In the genomic region with DNA sequence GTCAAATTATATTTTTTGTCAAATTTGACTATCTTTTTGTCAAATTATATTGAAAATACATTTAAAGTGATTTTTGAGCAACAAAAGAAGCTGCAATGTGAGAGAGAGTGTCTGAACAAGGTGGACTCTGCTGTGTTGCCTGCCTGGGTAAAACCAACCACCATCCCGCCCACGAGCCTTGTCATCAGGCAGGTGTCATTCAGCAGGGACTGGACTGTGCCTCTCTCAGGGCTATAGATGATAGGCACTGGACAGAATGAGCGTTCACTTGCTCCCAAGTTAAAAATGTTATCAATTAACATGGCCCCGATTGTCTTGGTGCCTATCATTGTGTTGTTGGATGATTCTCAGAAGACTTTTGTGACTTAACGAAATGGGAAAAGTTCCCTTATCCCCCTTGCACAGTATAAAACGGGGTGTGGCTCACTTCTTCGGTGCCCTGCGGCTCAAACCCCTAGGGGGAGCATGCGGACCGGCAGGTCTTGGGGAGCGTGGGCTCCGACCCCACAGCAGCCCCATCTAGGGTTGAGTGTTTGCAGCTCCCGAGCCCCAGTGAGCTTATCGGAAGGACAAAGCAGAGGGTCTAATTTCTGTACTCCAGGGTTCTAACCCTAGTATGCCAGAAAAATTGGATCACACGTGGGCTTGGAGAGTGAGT, we compare ENCODE assay signal across 16 cellular contexts. TPM values are rescaled to one million over a fixed set of nuclear protein-coding genes. Genes with fewer than 3 reads are reported as not detected.
"Had no signal": no experiment of that assay in that cellular context is flagged by ENCODE, and none has a peak within 500 bp of the region (broad histone marks: within the 10 kb centered on the region; RNA-seq: fewer than 3 reads in every experiment).

No MANE protein-coding gene starts in this region.

- H3K4me3 ChIP-seq: body of pancreas, right atrium auricular region, smooth muscle cell, tibial artery, vagina had no signal

- H3K27ac ChIP-seq: body of pancreas, right atrium auricular region, tibial artery, vagina had no signal

- H3K9me3 ChIP-seq: body of pancreas, right atrium auricular region, tibial artery, vagina had no signal

- H3K36me3 ChIP-seq: right atrium auricular region, tibial artery, vagina had no signal

- H3K27me3 ChIP-seq: body of pancreas, right atrium auricular region, tibial artery, vagina had no signal

- DNase-seq: activated CD4-positive, alpha-beta T cell treated with anti-CD3 and anti-CD28 coated beads, Interleukin-2, amount 50 U/mL, for 1 hour; activated effector memory CD4-positive, alpha-beta T cell treated with anti-CD3 and anti-CD28 coated beads, Interleukin-2, amount 50 U/mL, for 16 hours; activated T-cell treated with anti-CD3 and anti-CD28 coated beads, Interleukin-2, amount 50 U/mL, for 1 hour; amniotic stem cell; body of pancreas; dermis blood vessel endothelial cell; natural killer cell; posterior cingulate gyrus; tibial artery had no signal

- ATAC-seq: activated naive CD4-positive, alpha-beta T cell treated with anti-CD3 and anti-CD28 coated beads, Interleukin-2, amount 50 U/mL, for 72 hours; body of pancreas; natural killer cell had no signal

- H3K4me1 ChIP-seq: body of pancreas, right atrium auricular region, tibial artery, vagina had no signal

- H3K4me2 ChIP-seq: smooth muscle cell had no signal

RNA-seq across cellular contexts. Expression of gene APOL5, which starts 1.7 kb away (rescaled TPM):
- total RNA-seq: activated naive CD4-positive, alpha-beta T cell treated with anti-CD3 and anti-CD28 coated beads, Interleukin-2, amount 50 U/mL, for 72 hours; body of pancreas; dermis blood vessel endothelial cell; fibroblast of villous mesenchyme; mucosa of gallbladder; natural killer cell; smooth muscle cell; vagina had no signal
- polyA plus RNA-seq: esophagus, smooth muscle cell had no signal
